8 cellular contexts compared by ENCODE assay signal in genomic region chr4:145732416-145732815, GRCh38. TPM values are rescaled to one million over a fixed set of nuclear protein-coding genes. Genes with fewer than 3 reads are reported as not detected.
DNase-seq lines count a peak whose midpoint lies in the region; ATAC-seq, FAIRE-seq and TF ChIP-seq lines count a peak whose summit lies in the region.

No MANE protein-coding gene starts in this region.

- H3K4me2 ChIP-seq in BLaER1 (peak overlapping the region; percentile 73), Loucy (ENCODE audit: low read depth, low read length, poor library complexity, severe bottlenecking) (peak overlapping the region; percentile 68), neural cell (ENCODE audit: low read length) (no peak overlapping the region)

- no peak for FAIRE-seq in RCC 7860 (lab: Jason Lieb, UNC)

- no peak for DNase-seq in effector memory CD8-positive, alpha-beta T cell
- no peak for DNase-seq in RCC 7860 (ENCODE audit: low spot score)
- no peak for DNase-seq in stimulated activated CD4-positive, alpha-beta T cell treated with anti-CD3 and anti-CD28 coated beads, Interleukin-12 subunit alpha, Interleukin-12 subunit beta, amount 100 ng/mL, for 4 hours

- H3K4me3 Mint-ChIP-seq in effector memory CD8-positive, alpha-beta T cell, result peak overlapping the region; percentile 83

- 0 out of 2 replicates have a peak overlapping the region, but pooled peaks have one; percentile 69 for H3K27ac ChIP-seq in BLaER1
- no peak overlapping the region for H3K27ac ChIP-seq in neural cell (ENCODE audit: low read length)

- H3K36me3 ChIP-seq in BLaER1, result no peaks in the 10 kb centered on the region
- H3K36me3 ChIP-seq in Loucy (ENCODE audit: insufficient read depth, low read length), result no peaks in the 10 kb centered on the region
- H3K36me3 ChIP-seq in neural cell (ENCODE audit: insufficient read depth, low read length), result no peaks in the 10 kb centered on the region

- TF ChIP-seq RAD21 in neural cell (conservative IDR thresholded peaks at IDR 0.05), result no peak

- H3K9me3 ChIP-seq in BLaER1 (no peaks in the 10 kb centered on the region), Loucy (ENCODE audit: insufficient read depth, low read depth, low read length) (no peaks in the 10 kb centered on the region), neural cell (ENCODE audit: low read length) (no peaks in the 10 kb centered on the region)

- peak overlapping the region; percentile 78; the same call in 1 of the 2 replicates for H3K9ac ChIP-seq in BLaER1
- H3K9ac ChIP-seq in Loucy (ENCODE audit: low read depth, low read length, poor library complexity, severe bottlenecking), result peak overlapping the region; percentile 64
- H3K9ac ChIP-seq in neural cell (ENCODE audit: low read length), result peak overlapping the region; percentile 58

- peaks cover 0 to 12% of the 10 kb centered on the region in 2 donors for H3K4me1 Mint-ChIP-seq in effector memory CD8-positive, alpha-beta T cell (ENCODE audit: low read depth in 2 of 2)

- H3K9me2 ChIP-seq in Loucy (replicated peaks; ENCODE audit: low read depth, low read length), result no peaks in the 10 kb centered on the region
- no peaks in the 10 kb centered on the region for H3K9me2 ChIP-seq in neural cell (ENCODE audit: insufficient read depth, low read length)

- TF ChIP-seq CTCF in Loucy (conservative IDR thresholded peaks at IDR 0.05; ENCODE audit: low read length) (no peak), neural cell (IDR thresholded peaks at IDR 0.05; ENCODE audit: poor library complexity, severe bottlenecking) (no peak)

- peaks cover 9 to 14% of the 10 kb centered on the region in 2 donors for H3K27me3 Mint-ChIP-seq in effector memory CD8-positive, alpha-beta T cell

- H2AFZ ChIP-seq in Loucy (ENCODE audit: low read length) (peak overlapping the region; percentile 96), neural cell (ENCODE audit: low read depth, low read length) (no peak overlapping the region)

- no peaks in the 10 kb centered on the region for H3K9me3 Mint-ChIP-seq in effector memory CD8-positive, alpha-beta T cell

- H4K20me1 ChIP-seq in BLaER1 (no peaks in the 10 kb centered on the region), Loucy (ENCODE audit: insufficient read depth, low read length, poor library complexity, severe bottlenecking) (no peaks in the 10 kb centered on the region), neural cell (ENCODE audit: insufficient read depth) (no peaks in the 10 kb centered on the region)

- H3K4me3 ChIP-seq in BLaER1, result peak overlapping the region; percentile 72
- peak overlapping the region; percentile 73 for H3K4me3 ChIP-seq in Loucy (ENCODE audit: low read length, poor library complexity, severe bottlenecking)
- H3K4me3 ChIP-seq in neural cell (ENCODE audit: low read length), result peak overlapping the region; percentile 65

- H3K4me1 ChIP-seq in BLaER1, result no peaks in the 10 kb centered on the region; the same call in 1 of the 2 replicates
- H3K4me1 ChIP-seq in Loucy (ENCODE audit: insufficient read depth, low read length, poor library complexity, severe bottlenecking), result no peaks in the 10 kb centered on the region

- H3K36me3 Mint-ChIP-seq in effector memory CD8-positive, alpha-beta T cell (ENCODE audit: insufficient read depth), result peaks cover 6% of the 10 kb centered on the region

- no peaks in the 10 kb centered on the region for H3K27me3 ChIP-seq in BLaER1
- no peaks in the 10 kb centered on the region for H3K27me3 ChIP-seq in Loucy (ENCODE audit: insufficient read depth, low read length, poor library complexity, severe bottlenecking)
- no peaks in the 10 kb centered on the region for H3K27me3 ChIP-seq in neural cell (ENCODE audit: insufficient read depth, low read depth, low read length)

- no peak for ATAC-seq in effector memory CD8-positive, alpha-beta T cell (replicated peaks)
- no peak for ATAC-seq in GM21619 (IDR thresholded peaks at IDR 0.05; ENCODE audit: unreplicated experiment)
- no peak for ATAC-seq in GM18868 (IDR thresholded peaks at IDR 0.05; ENCODE audit: unreplicated experiment)

- H3K27ac Mint-ChIP-seq in effector memory CD8-positive, alpha-beta T cell, result no peak overlapping the region

- H3K79me2 ChIP-seq in Loucy (ENCODE audit: insufficient read depth, low read length) (no peaks in the 10 kb centered on the region), neural cell (replicated peaks; ENCODE audit: insufficient read depth, low read length) (no peaks in the 10 kb centered on the region)

- no peaks in the 10 kb centered on the region for H3F3A ChIP-seq in Loucy (ENCODE audit: low read depth)
- H3F3A ChIP-seq in neural cell (ENCODE audit: insufficient read depth, low read length, poor library complexity, severe bottlenecking), result no peaks in the 10 kb centered on the region

- TF ChIP-seq EP300 in neural cell (conservative IDR thresholded peaks at IDR 0.05; ENCODE audit: poor library complexity, severe bottlenecking), result no peak

TF ChIP-seq in neural cell, 6 proteins besides CTCF, POLR2A, EP300 and RAD21:
- TF ChIP-seq TAF1 (IDR thresholded peaks at IDR 0.05; ENCODE audit: low read depth), result no peak
- TF ChIP-seq MXI1 (conservative IDR thresholded peaks at IDR 0.05; ENCODE audit: poor library complexity, severe bottlenecking), result no peak
- TF ChIP-seq SMC3 (conservative IDR thresholded peaks at IDR 0.05; ENCODE audit: poor library complexity), result no peak
- no peak for TF ChIP-seq REST (IDR thresholded peaks at IDR 0.05; ENCODE audit: borderline replicate concordance)
- TF ChIP-seq EZH2 (IDR thresholded peaks at IDR 0.05; ENCODE audit: borderline replicate concordance, insufficient read depth, low read length, poor library complexity, severe bottlenecking), result no peak
- no peak for TF ChIP-seq POLR2AphosphoS5 (IDR thresholded peaks at IDR 0.05)

RNA-seq across cellular contexts. Expression of gene C4orf51, which starts 52.5 kb away (rescaled TPM):
- not detected in 2 replicates for polyA plus RNA-seq in neural cell
- not detected in 2 replicates for polyA minus RNA-seq in neural cell
